ENCODE assay signal across 8 cellular contexts in the genomic region with DNA sequence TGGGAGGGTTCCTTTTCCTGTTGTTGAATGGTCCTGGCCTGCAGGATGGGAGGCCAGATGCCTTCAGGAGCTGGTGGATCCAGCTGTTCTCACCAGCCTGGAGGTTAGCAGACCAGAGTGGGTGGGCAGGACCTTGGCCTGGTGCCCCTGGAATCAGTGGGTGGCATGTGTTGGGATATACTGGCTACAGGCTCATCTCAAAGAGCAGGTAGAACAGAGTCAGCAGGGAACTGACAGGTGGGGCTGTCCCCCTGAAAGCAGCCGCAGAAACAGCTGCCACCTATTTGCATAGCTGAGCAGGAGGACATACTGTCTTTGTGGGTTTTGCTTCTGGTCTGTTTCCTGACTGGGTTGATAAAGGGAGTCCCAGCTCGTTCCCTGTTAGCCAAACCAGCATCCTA.
DNase-seq lines count a peak whose midpoint lies in the region; ATAC-seq and TF ChIP-seq lines count a peak whose summit lies in the region.

No MANE protein-coding gene starts in this region.

- DNase-seq in activated naive CD8-positive, alpha-beta T cell treated with anti-CD3 and anti-CD28 coated beads for 36 hours: peak; percentile 41
- DNase-seq in foreskin melanocyte (no peak), NCI-H187 treated with DMSO at 0.1 percent for 48 hours (lab: John Stamatoyannopoulos, UW) (no peak), NCI-H1092 treated with DMSO at 0.1 percent for 48 hours (lab: John Stamatoyannopoulos, UW) (no peak), activated gamma-delta T cell (lab: John Stamatoyannopoulos, UW) (no peak)

- no peak overlapping the region for H3K27ac Mint-ChIP-seq in activated naive CD8-positive, alpha-beta T cell treated with anti-CD3 and anti-CD28 coated beads for 36 hours

- H3K27me3 Mint-ChIP-seq in activated naive CD8-positive, alpha-beta T cell treated with anti-CD3 and anti-CD28 coated beads for 36 hours: no peaks in the 10 kb centered on the region

- H3K9me3 Mint-ChIP-seq in activated naive CD8-positive, alpha-beta T cell treated with anti-CD3 and anti-CD28 coated beads for 36 hours: no peaks in the 10 kb centered on the region

- ATAC-seq in GM21360 (IDR thresholded peaks at IDR 0.05; ENCODE audit: unreplicated experiment) (peak; percentile 52), HG03432 (IDR thresholded peaks at IDR 0.05; ENCODE audit: unreplicated experiment) (peak; percentile 76)

- TF ChIP-seq POLR2A in GM15510 (IDR thresholded peaks at IDR 0.05; ENCODE audit: borderline replicate concordance, extremely low read depth, insufficient read length): peak; percentile 15

- H3K4me1 Mint-ChIP-seq in activated naive CD8-positive, alpha-beta T cell treated with anti-CD3 and anti-CD28 coated beads for 36 hours: peaks cover 16% of the 10 kb centered on the region

- H3K36me3 Mint-ChIP-seq in activated naive CD8-positive, alpha-beta T cell treated with anti-CD3 and anti-CD28 coated beads for 36 hours: no peaks in the 10 kb centered on the region

- H3K4me3 Mint-ChIP-seq in activated naive CD8-positive, alpha-beta T cell treated with anti-CD3 and anti-CD28 coated beads for 36 hours: no peak overlapping the region
